20 cellular contexts compared by ENCODE assay signal in the genomic region with DNA sequence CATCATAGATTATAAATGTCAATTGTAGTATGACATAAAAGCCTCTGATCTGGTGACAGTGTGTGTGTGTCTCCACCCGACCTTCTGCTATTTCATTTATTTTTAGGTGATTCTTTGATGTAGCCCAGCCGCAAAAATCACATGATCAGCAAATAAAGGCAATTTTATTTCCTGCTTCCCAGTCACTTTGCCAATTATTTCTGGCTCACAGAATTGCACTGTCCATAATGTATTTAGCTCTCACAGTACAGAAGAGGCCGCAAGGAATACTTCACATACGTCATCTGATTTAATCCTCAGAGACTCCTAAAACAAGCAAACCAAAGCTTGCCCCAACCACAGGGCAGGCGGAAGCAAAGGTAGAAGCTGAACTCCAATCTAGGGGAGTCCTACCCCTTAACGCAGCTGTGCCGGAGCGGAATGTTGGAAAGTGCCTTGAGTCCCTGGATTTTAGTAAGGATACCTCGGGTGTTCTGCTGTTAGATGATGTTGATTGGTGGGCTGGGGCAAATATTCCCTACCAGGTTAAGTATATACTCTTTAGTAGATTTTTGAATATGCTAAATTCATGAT.
DNase-seq lines count a peak whose midpoint lies in the region; ATAC-seq and TF ChIP-seq lines count a peak whose summit lies in the region.
"Had no signal": no experiment of that assay in that cellular context is flagged by ENCODE, and none has a peak within 500 bp of the region (broad histone marks: within the 10 kb centered on the region; RNA-seq: fewer than 3 reads in every experiment).

No MANE protein-coding gene starts in this region.

- H3K4me3 ChIP-seq in BLaER1 treated with 17β-estradiol and CSF1 and Interleukin-3, amounts not matched to agents 10 nM and 100 nM: no peak overlapping the region
- no peak overlapping the region for H3K4me3 ChIP-seq in aorta (ENCODE audit: low read length in 2 of 2)
- H3K4me3 ChIP-seq: SJCRH30 had no signal

- H3K27me3 ChIP-seq in BLaER1 treated with 17β-estradiol and CSF1 and Interleukin-3, amounts not matched to agents 10 nM and 100 nM: no peaks in the 10 kb centered on the region
- H3K27me3 ChIP-seq in aorta (ENCODE audit: control insufficient read depth in 1 of 2, insufficient read depth in 2 of 2, low read length in 1 of 2): no peaks in the 10 kb centered on the region
- H3K27me3 ChIP-seq: SJCRH30 had no signal

- H3K9ac ChIP-seq in BLaER1 treated with 17β-estradiol and CSF1 and Interleukin-3, amounts not matched to agents 10 nM and 100 nM: no peak overlapping the region

- WGBS in aorta, 2 donors: 42 to 50% methylated on average over 9 of the region's 9 CpGs

- H3K27ac ChIP-seq in BLaER1 treated with 17β-estradiol and CSF1 and Interleukin-3, amounts not matched to agents 10 nM and 100 nM: no peak overlapping the region
- H3K27ac ChIP-seq in VCaP (peak overlapping the region; percentile 38; the same call in 1 of the 2 replicates), aorta (ENCODE audit: low read depth in 1 of 2, low read length in 2 of 2) (no peak overlapping the region)
- H3K27ac ChIP-seq: SJCRH30 had no signal

- ATAC-seq in omental fat pad (ENCODE audit: low FRiP score) (no peak), aorta (ENCODE audit: low FRiP score) (no peak)
- ATAC-seq: HCT116, PC-3, T-cell had no signal

- peaks cover 0 to 12% (median 5%) of the 10 kb centered on the region in 11 experiments; a peak in 3 of 22 replicates for H3K9me3 ChIP-seq in BLaER1 treated with 17β-estradiol and CSF1 and Interleukin-3, amounts not matched to agents 10 nM and 100 nM (replicated peaks in 1 of 11)
- no peaks in the 10 kb centered on the region for H3K9me3 ChIP-seq in aorta (ENCODE audit: control insufficient read depth, low read length)
- H3K9me3 ChIP-seq: SJCRH30 had no signal

- intact Hi-C loops in aorta (cut with DNase I): no loop called here

- H4K20me1 ChIP-seq in BLaER1 treated with 17β-estradiol and CSF1 and Interleukin-3, amounts not matched to agents 10 nM and 100 nM: no peaks in the 10 kb centered on the region

- no peak for TF ChIP-seq CTCF in VCaP (conservative IDR thresholded peaks at IDR 0.05)
- TF ChIP-seq CTCF in omental fat pad (IDR thresholded peaks at IDR 0.05): no peak

- H3K36me3 ChIP-seq in BLaER1 treated with 17β-estradiol and CSF1 and Interleukin-3, amounts not matched to agents 10 nM and 100 nM: no peaks in the 10 kb centered on the region
- H3K36me3 ChIP-seq in aorta (ENCODE audit: control insufficient read depth in 1 of 2, insufficient read depth in 2 of 2, low read length in 1 of 2): no peaks in the 10 kb centered on the region
- H3K36me3 ChIP-seq: SJCRH30 had no signal

- H3K4me2 ChIP-seq in BLaER1 treated with 17β-estradiol and CSF1 and Interleukin-3, amounts not matched to agents 10 nM and 100 nM: peak overlapping the region in 9 of 11 experiments; percentile 10 to 52 (median 29); a peak in 12 of 22 replicates

- peaks cover 0 to 12% (median 6%) of the 10 kb centered on the region in 10 experiments; a peak in 14 of 20 replicates for H3K4me1 ChIP-seq in BLaER1 treated with 17β-estradiol and CSF1 and Interleukin-3, amounts not matched to agents 10 nM and 100 nM
- H3K4me1 ChIP-seq in aorta (ENCODE audit: control insufficient read depth in 1 of 2, insufficient read depth in 2 of 2, low read length in 2 of 2): no peaks in the 10 kb centered on the region
- H3K4me1 ChIP-seq: SJCRH30 had no signal

- peak; percentile 84 for DNase-seq in NCI-H2029 (lab: John Stamatoyannopoulos, UW)
- DNase-seq in retina: peak; percentile 49
- no peak for DNase-seq in omental fat pad (ENCODE audit: low spot score)
- DNase-seq in aorta: no peak
- no peak for DNase-seq in SK-N-DZ (ENCODE audit: low spot score)
- DNase-seq: CD8-positive, alpha-beta memory T cell; DMS 273 treated with DMSO at 0.1 percent for 48 hours; KBM-7; NCI-H1694 treated with DMSO at 0.1 percent for 48 hours; NCI-H2107; NCI-H446 treated with DMSO at 0.1 percent for 48 hours; NCI-H526; NCI-H82; NK-92 treated with Interleukin-12 subunit alpha and Interleukin-12 subunit beta, amount 100 ng/mL, for 24 hours; PC-3; SJCRH30; T-cell had no signal

Comparison
In these comparisons a context has a peak if more than half of its experiments do, and no peak if none do; other contexts are left out.
1. DNase-seq: peak in NCI-H2029 (single experiment) and retina (single experiment); none in omental fat pad (single experiment), aorta (0 of 2) and SK-N-DZ (single experiment).